11 cellular contexts compared by ENCODE assay signal in the genomic region with DNA sequence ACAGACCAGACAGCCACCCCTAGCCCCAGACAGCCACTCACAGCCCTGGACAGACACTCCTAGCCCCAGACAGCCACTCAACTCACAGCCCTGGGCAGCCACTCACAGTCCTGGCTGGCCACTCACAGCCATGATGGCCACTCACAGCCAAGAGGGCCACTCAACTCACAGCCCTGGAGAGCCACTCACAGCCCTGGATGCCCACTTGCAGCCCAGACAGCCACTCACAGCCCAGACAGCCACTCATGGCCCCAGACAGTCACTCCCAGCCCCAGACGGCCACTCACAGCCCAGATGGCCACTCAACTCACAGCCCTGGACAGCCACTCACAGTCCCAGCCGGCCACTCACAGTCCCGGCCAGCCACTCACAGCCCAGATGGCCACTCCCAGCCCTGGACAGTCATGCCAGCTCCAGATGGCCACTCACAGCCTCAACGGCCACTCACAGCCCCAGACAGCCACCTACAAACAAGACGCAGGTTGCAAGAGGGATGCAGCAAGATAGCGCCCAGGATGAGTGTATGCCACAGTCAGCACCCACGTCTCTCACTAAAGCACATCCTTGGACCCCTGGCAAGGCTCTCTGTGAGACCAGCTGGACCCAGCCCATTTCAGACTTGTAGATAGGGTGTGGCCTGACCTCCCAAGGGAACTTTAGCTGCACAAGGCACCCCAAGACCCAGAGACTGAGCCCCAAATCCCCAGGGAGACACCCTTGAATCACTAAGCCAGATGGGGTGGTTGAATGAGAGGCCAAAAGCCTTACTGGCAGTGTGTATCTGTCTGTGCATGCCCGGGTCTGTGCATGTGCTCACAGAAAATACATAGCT. TPM values are rescaled to one million over a fixed set of nuclear protein-coding genes. Genes with fewer than 3 reads are reported as not detected.
A peak's percentile ranks its signal among the peaks of the same experiment; 100 is the strongest.
DNase-seq lines count a peak whose midpoint lies in the region; ATAC-seq and TF ChIP-seq lines count a peak whose summit lies in the region.
"Had no signal": no experiment of that assay in that cellular context is flagged by ENCODE, and none has a peak within 500 bp of the region (broad histone marks: within the 10 kb centered on the region; RNA-seq: fewer than 3 reads in every experiment).

No MANE protein-coding gene starts in this region.

- no peaks in the 10 kb centered on the region for H3K27me3 ChIP-seq in Peyer's patch
- H3K27me3 ChIP-seq: uterus had no signal

- H3K4me3 ChIP-seq in Peyer's patch = no peak overlapping the region
- H3K4me3 ChIP-seq: uterus had no signal

- H3K36me3 Mint-ChIP-seq in activated CD8-positive, alpha-beta T cell treated with anti-CD3 and anti-CD28 coated beads, Interleukin-2, amount 10 ng/mL, durations not matched to agents 7 days and 5 days (ENCODE audit: low read depth) = no peaks in the 10 kb centered on the region
- H3K36me3 Mint-ChIP-seq in activated CD8-positive, alpha-beta T cell treated with anti-CD3 and anti-CD28 coated beads for 36 hours (ENCODE audit: low read depth) = no peaks in the 10 kb centered on the region
- no peaks in the 10 kb centered on the region for H3K36me3 Mint-ChIP-seq in stimulated activated effector memory CD8-positive, alpha-beta T cell treated with anti-CD3 and anti-CD28 coated beads, Interleukin-12 subunit alpha, Interleukin-12 subunit beta, amount 100 ng/mL, for 72 hours
- H3K36me3 Mint-ChIP-seq in Calu3 (ENCODE audit: insufficient read depth, unreplicated experiment) = peaks cover 23% of the 10 kb centered on the region
- no peaks in the 10 kb centered on the region for H3K36me3 Mint-ChIP-seq in HFFc6 (ENCODE audit: low read depth)
- H3K36me3 Mint-ChIP-seq: activated naive CD8-positive, alpha-beta T cell had no signal

- no peaks in the 10 kb centered on the region for H3K9me3 Mint-ChIP-seq in activated CD8-positive, alpha-beta T cell treated with anti-CD3 and anti-CD28 coated beads, Interleukin-2, amount 10 ng/mL, durations not matched to agents 7 days and 5 days (ENCODE audit: insufficient read depth)
- no peaks in the 10 kb centered on the region for H3K9me3 Mint-ChIP-seq in activated CD8-positive, alpha-beta T cell treated with anti-CD3 and anti-CD28 coated beads for 36 hours
- H3K9me3 Mint-ChIP-seq in stimulated activated effector memory CD8-positive, alpha-beta T cell treated with anti-CD3 and anti-CD28 coated beads, Interleukin-12 subunit alpha, Interleukin-12 subunit beta, amount 100 ng/mL, for 72 hours = no peaks in the 10 kb centered on the region
- H3K9me3 Mint-ChIP-seq in Calu3 (ENCODE audit: low read depth, unreplicated experiment) (no peaks in the 10 kb centered on the region), HFFc6 (peaks cover 10% of the 10 kb centered on the region; the same call in 1 of the 2 replicates)
- H3K9me3 Mint-ChIP-seq: neural crest cell had no signal

- no TSS peak for BruUV-seq in Calu3 (replicated peaks; lab: Mats Ljungman, UMichigan)

- H3K4me3 Mint-ChIP-seq in activated CD8-positive, alpha-beta T cell treated with anti-CD3 and anti-CD28 coated beads, Interleukin-2, amount 10 ng/mL, durations not matched to agents 7 days and 5 days = no peak overlapping the region
- no peak overlapping the region for H3K4me3 Mint-ChIP-seq in activated CD8-positive, alpha-beta T cell treated with anti-CD3 and anti-CD28 coated beads for 36 hours
- no peak overlapping the region for H3K4me3 Mint-ChIP-seq in stimulated activated effector memory CD8-positive, alpha-beta T cell treated with anti-CD3 and anti-CD28 coated beads, Interleukin-12 subunit alpha, Interleukin-12 subunit beta, amount 100 ng/mL, for 72 hours
- H3K4me3 Mint-ChIP-seq in Calu3 (ENCODE audit: low read depth, unreplicated experiment) (no peak overlapping the region), HFFc6 (no peak overlapping the region)
- H3K4me3 Mint-ChIP-seq: activated naive CD8-positive, alpha-beta T cell; neural crest cell had no signal

- H3K4me1 Mint-ChIP-seq in activated CD8-positive, alpha-beta T cell treated with anti-CD3 and anti-CD28 coated beads, Interleukin-2, amount 10 ng/mL, durations not matched to agents 7 days and 5 days (ENCODE audit: low read depth) = peaks cover 5% of the 10 kb centered on the region
- H3K4me1 Mint-ChIP-seq in activated CD8-positive, alpha-beta T cell treated with anti-CD3 and anti-CD28 coated beads for 36 hours (ENCODE audit: low read depth) = peaks cover 11% of the 10 kb centered on the region
- peaks cover 34% of the 10 kb centered on the region for H3K4me1 Mint-ChIP-seq in stimulated activated effector memory CD8-positive, alpha-beta T cell treated with anti-CD3 and anti-CD28 coated beads, Interleukin-12 subunit alpha, Interleukin-12 subunit beta, amount 100 ng/mL, for 72 hours
- peaks cover 20% of the 10 kb centered on the region for H3K4me1 Mint-ChIP-seq in Calu3 (ENCODE audit: low read depth, unreplicated experiment)
- H3K4me1 Mint-ChIP-seq in HFFc6 (ENCODE audit: low read depth) = no peaks in the 10 kb centered on the region

- H3K9me3 ChIP-seq in Peyer's patch = no peaks in the 10 kb centered on the region
- H3K9me3 ChIP-seq: uterus had no signal

- no peaks in the 10 kb centered on the region for H3K36me3 ChIP-seq in Peyer's patch
- H3K36me3 ChIP-seq: uterus had no signal

- CTCF ChIA-PET in activated CD8-positive, alpha-beta T cell treated with anti-CD3 and anti-CD28 coated beads, Interleukin-2, amount 10 ng/mL, durations not matched to agents 7 days and 5 days (lab: Charles Lee) = no interaction called here
- CTCF ChIA-PET in activated CD8-positive, alpha-beta T cell treated with anti-CD3 and anti-CD28 coated beads for 36 hours (lab: Charles Lee) = no interaction called here
- CTCF ChIA-PET in Calu3 (lab: Charles Lee) = interaction anchor here (0.8 kb wide), 1 partner anchor 17 kb away, joined by 3 read pairs; no protein-coding TSS in a partner anchor

- no peak for ATAC-seq in activated CD8-positive, alpha-beta T cell treated with anti-CD3 and anti-CD28 coated beads, Interleukin-2, amount 10 ng/mL, durations not matched to agents 7 days and 5 days
- ATAC-seq in activated CD8-positive, alpha-beta T cell treated with anti-CD3 and anti-CD28 coated beads for 36 hours = no peak
- no peak for ATAC-seq in stimulated activated effector memory CD8-positive, alpha-beta T cell treated with anti-CD3 and anti-CD28 coated beads, Interleukin-12 subunit alpha, Interleukin-12 subunit beta, amount 100 ng/mL, for 72 hours

- intact Hi-C loops in activated CD8-positive, alpha-beta T cell treated with anti-CD3 and anti-CD28 coated beads for 36 hours (cut with micrococcal nuclease) = no loop called here
- intact Hi-C loops in head of caudate nucleus (cut with DNase I) (no loop called here), Calu3 (cut with micrococcal nuclease; ENCODE audit: unreplicated experiment) (no loop called here)

- POLR2A ChIA-PET in activated CD8-positive, alpha-beta T cell treated with anti-CD3 and anti-CD28 coated beads, Interleukin-2, amount 10 ng/mL, durations not matched to agents 7 days and 5 days (lab: Charles Lee) = no interaction called here
- POLR2A ChIA-PET in activated CD8-positive, alpha-beta T cell treated with anti-CD3 and anti-CD28 coated beads for 36 hours (lab: Charles Lee) = no interaction called here

- no peak for TF ChIP-seq POLR2A in Peyer's patch (IDR thresholded peaks at IDR 0.05)

- no peak overlapping the region for H3K27ac ChIP-seq in Peyer's patch
- H3K27ac ChIP-seq: uterus had no signal

- H3K27me3 Mint-ChIP-seq in activated CD8-positive, alpha-beta T cell treated with anti-CD3 and anti-CD28 coated beads, Interleukin-2, amount 10 ng/mL, durations not matched to agents 7 days and 5 days (ENCODE audit: low read depth) = no peaks in the 10 kb centered on the region
- no peaks in the 10 kb centered on the region for H3K27me3 Mint-ChIP-seq in activated CD8-positive, alpha-beta T cell treated with anti-CD3 and anti-CD28 coated beads for 36 hours
- H3K27me3 Mint-ChIP-seq in Calu3 (ENCODE audit: unreplicated experiment) (peaks cover 39% of the 10 kb centered on the region), HFFc6 (ENCODE audit: insufficient read depth) (peaks cover 34% of the 10 kb centered on the region)
- H3K27me3 Mint-ChIP-seq: activated naive CD8-positive, alpha-beta T cell had no signal

- DNase-seq in activated CD8-positive, alpha-beta T cell treated with anti-CD3 and anti-CD28 coated beads, Interleukin-2, amount 10 ng/mL, durations not matched to agents 7 days and 5 days = peak; percentile 15
- no peak for DNase-seq in activated CD8-positive, alpha-beta T cell treated with anti-CD3 and anti-CD28 coated beads for 36 hours
- DNase-seq in Peyer's patch (peak in 2 of 3 donors; percentile 52 to 54), head of caudate nucleus (peak in 38 of 42 donors; percentile 26 to 88 (median 70)), Calu3 (no peak), NCI-H2196 (lab: John Stamatoyannopoulos, UW; ENCODE audit: unreplicated experiment) (no peak), HFFc6 (no peak)
- DNase-seq in stimulated activated effector memory CD8-positive, alpha-beta T cell treated with anti-CD3 and anti-CD28 coated beads, Interleukin-12 subunit alpha, Interleukin-12 subunit beta, amount 100 ng/mL, for 72 hours (ENCODE audit: low spot score in 2 of 2) = peak in 1 of 2 donors; percentile 47

- no peak for TF ChIP-seq CTCF in activated CD8-positive, alpha-beta T cell treated with anti-CD3 and anti-CD28 coated beads for 36 hours (IDR thresholded peaks at IDR 0.05)
- no peak for TF ChIP-seq CTCF in Peyer's patch (IDR thresholded peaks at IDR 0.05)
- no peak for TF ChIP-seq CTCF in Calu3 (IDR thresholded peaks at IDR 0.05; ENCODE audit: unreplicated experiment)
- TF ChIP-seq CTCF in HFFc6 (IDR thresholded peaks at IDR 0.05) = no peak

- H3K4me1 ChIP-seq in Peyer's patch = peaks cover 9 to 27% (median 19%) of the 10 kb centered on the region in 4 donors

- no peak overlapping the region for H3K27ac Mint-ChIP-seq in activated CD8-positive, alpha-beta T cell treated with anti-CD3 and anti-CD28 coated beads, Interleukin-2, amount 10 ng/mL, durations not matched to agents 7 days and 5 days
- no peak overlapping the region for H3K27ac Mint-ChIP-seq in activated CD8-positive, alpha-beta T cell treated with anti-CD3 and anti-CD28 coated beads for 36 hours
- peak overlapping the region; percentile 15 for H3K27ac Mint-ChIP-seq in stimulated activated effector memory CD8-positive, alpha-beta T cell treated with anti-CD3 and anti-CD28 coated beads, Interleukin-12 subunit alpha, Interleukin-12 subunit beta, amount 100 ng/mL, for 72 hours
- H3K27ac Mint-ChIP-seq in Calu3 (ENCODE audit: unreplicated experiment) (no peak overlapping the region), HFFc6 (no peak overlapping the region)
- H3K27ac Mint-ChIP-seq: activated naive CD8-positive, alpha-beta T cell had no signal

RNA-seq across cellular contexts. Expression of a gene that starts 22.5 kb away (rescaled TPM):
- total RNA-seq in activated CD8-positive, alpha-beta T cell treated with anti-CD3 and anti-CD28 coated beads, Interleukin-2, amount 10 ng/mL, durations not matched to agents 7 days and 5 days = under 1 TPM in 1 of 2 experiments, not detected in 1; 0.10 TPM
- total RNA-seq in activated CD8-positive, alpha-beta T cell treated with anti-CD3 and anti-CD28 coated beads for 36 hours = under 1 TPM in 1 of 2 experiments, not detected in 1; 0.59 TPM
- total RNA-seq in Peyer's patch = 10 to 100 TPM in 3 of 4 donors, 1 to 10 TPM in 1; 4.6 to 52.0 (median 28.6) TPM
- 2.2 and 3.0 TPM in 2 replicates for total RNA-seq in Calu3 (2022)
- under 1 TPM in 2 of 6 experiments, not detected in 4; 0.17 to 0.19 TPM for total RNA-seq in HFFc6 (2021; fragmentation: NEBNext Ultra II Directional; extraction: Animal tissue kit (Norgen Biotek cat#: 25700))

Comparison
In these comparisons a context has a peak if more than half of its experiments do, and no peak if none do; other contexts are left out.
1. DNase-seq: peak in activated CD8-positive, alpha-beta T cell treated with anti-CD3 and anti-CD28 coated beads, Interleukin-2, amount 10 ng/mL, durations not matched to agents 7 days and 5 days (single experiment), Peyer's patch (2 of 3) and head of caudate nucleus (38 of 42); none in activated CD8-positive, alpha-beta T cell treated with anti-CD3 and anti-CD28 coated beads for 36 hours (single experiment), Calu3 (single experiment), NCI-H2196 (single experiment) and HFFc6 (single experiment).